ENCODE assay signal across 8 cellular contexts in genomic region chr7:95199779-95200558, GRCh38.
A peak's percentile ranks its signal among the peaks of the same experiment; 100 is the strongest.
DNase-seq lines count a peak whose midpoint lies in the region; ATAC-seq and TF ChIP-seq lines count a peak whose summit lies in the region.

No MANE protein-coding gene starts in this region.

- DNase-seq in AG08395 (ENCODE audit: low spot score) (peak; percentile 59), NCI-H2107 (lab: John Stamatoyannopoulos, UW) (peak; percentile 28), ascending aorta (ENCODE audit: low spot score in 2 of 2) (peak in 1 of 2 donors; percentile 63), hippocampal formation (lab: John Stamatoyannopoulos, UW) (peak; percentile 44 to 89), stromal cell of bone marrow (ENCODE audit: low read depth) (peak; percentile 44)
- DNase-seq in stimulated activated CD4-positive, alpha-beta T cell treated with anti-CD3 and anti-CD28 coated beads, Interleukin-4, amount 100 ng/mL, for 4 hours = no peak

- no peaks in the 10 kb centered on the region for H3K27me3 ChIP-seq in ascending aorta

- TF ChIP-seq CTCF in ascending aorta (IDR thresholded peaks at IDR 0.05) = peak; percentile 29 to 65 (median 63)

- H3K27ac ChIP-seq in ascending aorta = no peak overlapping the region

- H3K9me3 ChIP-seq in ascending aorta = no peaks in the 10 kb centered on the region

- H3K4me3 ChIP-seq in ascending aorta = no peak overlapping the region

- H3K4me1 ChIP-seq in ascending aorta = no peaks in the 10 kb centered on the region

- H3K36me3 ChIP-seq in ascending aorta = no peaks in the 10 kb centered on the region

- ATAC-seq in GM19395 (IDR thresholded peaks at IDR 0.05; ENCODE audit: unreplicated experiment) = peak; percentile 52
- no peak for ATAC-seq in HG03439 (IDR thresholded peaks at IDR 0.05; ENCODE audit: unreplicated experiment)

- intact Hi-C loops in ascending aorta (cut with DNase I) = loop anchor here (10.0 kb wide), 1 partner anchor 295 kb away; the partner anchor contains the start of gene PPP1R9A

Comparison
In these comparisons a context has a peak if more than half of its experiments do, and no peak if none do; other contexts are left out.
1. DNase-seq: peak in AG08395 (single experiment), NCI-H2107 (single experiment), hippocampal formation (2 of 2) and stromal cell of bone marrow (single experiment); none in stimulated activated CD4-positive, alpha-beta T cell treated with anti-CD3 and anti-CD28 coated beads, Interleukin-4, amount 100 ng/mL, for 4 hours (0 of 2).